ENCODE assay signal across 26 cellular contexts in the genomic region with DNA sequence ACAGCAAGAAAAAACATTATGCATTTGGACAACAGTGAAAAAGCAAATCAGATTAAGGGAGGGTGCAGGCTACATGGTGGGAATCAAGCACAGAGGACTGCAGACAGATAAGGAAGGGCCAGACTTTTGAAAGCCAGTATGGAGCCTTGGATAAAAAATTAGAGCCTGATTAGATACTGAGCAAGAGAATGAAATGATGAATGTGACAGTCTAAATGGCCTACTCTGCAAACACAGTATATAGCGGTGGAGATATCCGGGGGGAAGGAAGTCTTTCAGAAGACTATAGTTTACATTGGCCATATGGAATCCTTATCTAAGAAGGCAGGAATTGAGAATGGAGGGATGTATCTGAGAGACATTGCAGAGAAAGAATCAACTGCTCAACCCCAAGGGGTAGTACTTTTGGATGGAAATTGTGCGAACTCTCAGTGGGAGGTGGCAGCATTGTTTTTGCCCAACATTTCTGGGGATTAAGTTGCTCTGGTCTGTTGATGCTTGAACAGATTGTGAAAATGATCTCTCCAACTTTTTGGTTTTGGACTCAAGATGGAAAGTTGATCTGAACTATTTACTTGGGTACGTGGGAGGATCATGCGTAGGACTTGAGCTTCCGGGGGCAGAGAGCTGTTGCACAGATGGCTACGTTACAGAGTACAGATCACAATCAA.
"Had no signal": no experiment of that assay in that cellular context is flagged by ENCODE, and none has a peak within 500 bp of the region (broad histone marks: within the 10 kb centered on the region; RNA-seq: fewer than 3 reads in every experiment).

No MANE protein-coding gene starts in this region.

- H3K4me3 Mint-ChIP-seq: activated CD8-positive, alpha-beta T cell treated with anti-CD3 and anti-CD28 coated beads, Interleukin-2, amount 10 ng/mL, durations not matched to agents 7 days and 5 days; activated naive CD8-positive, alpha-beta T cell treated with anti-CD3 and anti-CD28 coated beads, Interleukin-2, amount 50 U/mL, for 24 hours; activated T-cell treated with anti-CD3 and anti-CD28 coated beads, Interleukin-2, amount 50 U/mL, for 24 hours; T-helper 1 cell treated with Interleukin-12 subunit alpha and Interleukin-12 subunit beta and Interleukin-4 antibody, amounts not matched to agents 30 μg/mL and 1 μg/mL, for 36 hours had no signal

- ATAC-seq: activated CD8-positive, alpha-beta T cell treated with anti-CD3 and anti-CD28 coated beads, Interleukin-2, amount 10 ng/mL, durations not matched to agents 7 days and 5 days; activated naive CD4-positive, alpha-beta T cell treated with anti-CD3 and anti-CD28 coated beads, Interleukin-2, amount 50 U/mL, for 72 hours; activated naive CD8-positive, alpha-beta T cell treated with anti-CD3 and anti-CD28 coated beads, Interleukin-2, amount 50 U/mL, for 24 hours; body of pancreas; Panc1; Right ventricle myocardium inferior had no signal

- H3K36me3 Mint-ChIP-seq: activated naive CD4-positive, alpha-beta T cell treated with anti-CD3 and anti-CD28 coated beads, Interleukin-2, amount 50 U/mL, for 72 hours had no signal

- H3K27me3 ChIP-seq: ascending aorta, body of pancreas had no signal

- H3K4me3 ChIP-seq: ascending aorta, body of pancreas had no signal

- H3K4me1 Mint-ChIP-seq: activated naive CD8-positive, alpha-beta T cell treated with anti-CD3 and anti-CD28 coated beads, Interleukin-2, amount 50 U/mL, for 24 hours had no signal

- H3K27ac Mint-ChIP-seq: activated CD8-positive, alpha-beta T cell treated with anti-CD3 and anti-CD28 coated beads, Interleukin-2, amount 10 ng/mL, durations not matched to agents 7 days and 5 days; activated naive CD4-positive, alpha-beta T cell treated with anti-CD3 and anti-CD28 coated beads, Interleukin-2, amount 50 U/mL, for 72 hours; activated naive CD8-positive, alpha-beta T cell treated with anti-CD3 and anti-CD28 coated beads, Interleukin-2, amount 50 U/mL, for 24 hours; activated T-cell treated with anti-CD3 and anti-CD28 coated beads, Interleukin-2, amount 50 U/mL, for 24 hours; T-helper 1 cell treated with Interleukin-12 subunit alpha and Interleukin-12 subunit beta and Interleukin-4 antibody, amounts not matched to agents 30 μg/mL and 1 μg/mL, for 36 hours had no signal

- H3K9me3 Mint-ChIP-seq: activated naive CD4-positive, alpha-beta T cell treated with anti-CD3 and anti-CD28 coated beads, Interleukin-2, amount 50 U/mL, for 72 hours; activated naive CD8-positive, alpha-beta T cell treated with anti-CD3 and anti-CD28 coated beads, Interleukin-2, amount 50 U/mL, for 24 hours; activated T-cell treated with anti-CD3 and anti-CD28 coated beads, Interleukin-2, amount 50 U/mL, for 24 hours; T-helper 1 cell treated with Interleukin-12 subunit alpha and Interleukin-12 subunit beta and Interleukin-4 antibody, amounts not matched to agents 30 μg/mL and 1 μg/mL, for 36 hours had no signal

- DNase-seq: activated CD4-positive, alpha-beta T cell treated with anti-CD3 and anti-CD28 coated beads for 4 hours; activated CD4-positive, alpha-beta T cell treated with anti-CD3 and anti-CD28 coated beads, Interleukin-2, amount 50 U/mL, for 4 hours; activated CD8-positive, alpha-beta memory T cell treated with anti-CD3 and anti-CD28 coated beads, Interleukin-2, amount 50 U/mL, for 48 hours; activated CD8-positive, alpha-beta T cell treated with anti-CD3 and anti-CD28 coated beads, Interleukin-2, amount 10 ng/mL, durations not matched to agents 7 days and 5 days; activated effector memory CD4-positive, alpha-beta T cell treated with anti-CD3 and anti-CD28 coated beads, Interleukin-2, amount 50 U/mL, for 16 hours; activated naive CD4-positive, alpha-beta T cell treated with Interleukin-2 at 50 U/mL for 16 hours; activated naive CD8-positive, alpha-beta T cell treated with anti-CD3 and anti-CD28 coated beads, Interleukin-2, amount 50 U/mL, for 24 hours; activated T-cell treated with anti-CD3 and anti-CD28 coated beads, Interleukin-2, amount 50 U/mL, for 24 hours; amniotic stem cell; body of pancreas; central memory CD4-positive, alpha-beta T cell; KG1; NCI-H1092; NCI-H1417; NCI-H1930; NCI-H345; NCI-H510A; NCI-H526 treated with DMSO at 0.1 percent for 48 hours; NCI-H82; RPMI8226; WERI-Rb-1 had no signal

- H3K36me3 ChIP-seq: ascending aorta, WERI-Rb-1 had no signal
